In the genomic region with DNA sequence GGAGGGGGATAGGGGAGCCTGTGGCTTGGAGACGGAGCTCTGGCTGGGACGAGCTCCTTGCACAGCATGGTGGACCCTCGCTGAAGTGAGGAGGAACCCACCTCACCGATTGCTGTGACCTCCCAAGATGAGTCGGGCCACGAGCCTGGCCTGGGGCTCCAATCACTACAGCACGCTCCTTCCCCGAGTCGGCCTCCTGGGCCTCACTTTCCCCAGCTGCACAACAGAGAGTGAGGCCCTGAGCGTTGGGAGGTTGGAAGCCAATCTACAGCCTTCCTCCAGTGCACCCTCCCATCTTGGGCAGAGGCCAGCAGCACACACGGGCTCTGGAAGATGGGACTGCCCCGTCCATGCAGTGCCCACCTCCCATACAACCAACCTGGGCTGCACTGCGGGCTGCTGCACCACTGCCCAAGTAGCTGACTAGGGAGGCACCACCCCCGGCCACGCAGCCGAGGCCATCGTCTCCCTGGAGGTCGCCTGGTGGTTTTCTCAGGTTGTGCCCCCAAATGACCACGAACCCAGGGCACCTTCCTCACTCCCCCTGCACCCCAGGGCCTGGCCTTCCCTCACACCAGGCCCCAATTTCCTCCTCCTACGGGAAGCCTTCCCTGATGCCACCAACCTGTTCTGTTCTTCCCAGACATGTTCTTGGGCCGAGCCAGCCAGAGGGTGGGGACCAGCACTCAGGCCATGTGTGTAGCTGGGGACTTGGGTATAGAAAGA, we compare ENCODE assay signal across 26 cellular contexts.
DNase-seq lines count a peak whose midpoint lies in the region; ATAC-seq and TF ChIP-seq lines count a peak whose summit lies in the region.
"Had no signal": no experiment of that assay in that cellular context is flagged by ENCODE, and none has a peak within 500 bp of the region (broad histone marks: within the 10 kb centered on the region; RNA-seq: fewer than 3 reads in every experiment).

No MANE protein-coding gene starts in this region.

- no peak for TF ChIP-seq EP300 in sigmoid colon (IDR thresholded peaks at IDR 0.05)

- H3K9me3 Mint-ChIP-seq in activated T-cell treated with anti-CD3 and anti-CD28 coated beads, Interleukin-2, amount 50 U/mL, for 24 hours: no peaks in the 10 kb centered on the region
- no peaks in the 10 kb centered on the region for H3K9me3 Mint-ChIP-seq in activated T-cell treated with anti-CD3 and anti-CD28 coated beads, Interleukin-2, amount 50 U/mL, for 4 hours
- H3K9me3 Mint-ChIP-seq: activated naive CD8-positive, alpha-beta T cell treated with anti-CD3 and anti-CD28 coated beads, Interleukin-2, amount 50 U/mL, for 24 hours; central memory CD8-positive, alpha-beta T cell; natural killer cell had no signal

- no peaks in the 10 kb centered on the region for H3K4me1 Mint-ChIP-seq in activated T-cell treated with anti-CD3 and anti-CD28 coated beads, Interleukin-2, amount 50 U/mL, for 24 hours (ENCODE audit: low read depth)
- H3K4me1 Mint-ChIP-seq in activated T-cell treated with anti-CD3 and anti-CD28 coated beads, Interleukin-2, amount 50 U/mL, for 4 hours (ENCODE audit: low read depth): no peaks in the 10 kb centered on the region
- H3K4me1 Mint-ChIP-seq: activated naive CD8-positive, alpha-beta T cell treated with anti-CD3 and anti-CD28 coated beads, Interleukin-2, amount 50 U/mL, for 24 hours had no signal

- BruUV-seq in OCI-LY7 (replicated peaks; lab: Mats Ljungman, UMichigan): no TSS peak

- H4K20me1 ChIP-seq in OCI-LY7 (ENCODE audit: insufficient read depth, low read length): no peaks in the 10 kb centered on the region

- TF ChIP-seq POLR2A in sigmoid colon (IDR thresholded peaks at IDR 0.05): no peak

- no peaks in the 10 kb centered on the region for H3K79me2 ChIP-seq in OCI-LY7 (ENCODE audit: insufficient read depth, low read depth, low read length)

- intact Hi-C loops in sigmoid colon (cut with DNase I) (loop anchor here (10.0 kb wide), 1 partner anchor 102 kb away; no protein-coding TSS in a partner anchor), OCI-LY7 (cut with micrococcal nuclease; ENCODE audit: unreplicated experiment) (no loop called here)

- no peak overlapping the region for H3K4me3 ChIP-seq in sigmoid colon
- H3K4me3 ChIP-seq in OCI-LY7 (ENCODE audit: low read depth, low read length, poor library complexity, severe bottlenecking): no peak overlapping the region
- H3K4me3 ChIP-seq: gastroesophageal sphincter, ovary, upper lobe of left lung had no signal

- no peak overlapping the region for H3K27ac ChIP-seq in sigmoid colon
- no peak overlapping the region for H3K27ac ChIP-seq in OCI-LY7 (ENCODE audit: low read depth, low read length, poor library complexity, severe bottlenecking)
- H3K27ac ChIP-seq: gastroesophageal sphincter, HL-60, ovary, upper lobe of left lung, VCaP had no signal

- TF ChIP-seq CTCF in GM13976 (IDR thresholded peaks at IDR 0.05; ENCODE audit: borderline replicate concordance, control extremely low read depth, extremely low read depth, insufficient read depth, missing control alignments) (no peak), sigmoid colon (IDR thresholded peaks at IDR 0.05) (no peak), OCI-LY7 (conservative IDR thresholded peaks at IDR 0.05; ENCODE audit: low read length) (no peak)

- H3K4me2 ChIP-seq in OCI-LY7 (ENCODE audit: low read length): no peak overlapping the region

- H3K4me1 ChIP-seq in sigmoid colon (peaks cover 0 to 24% (median 18%) of the 10 kb centered on the region in 4 donors), OCI-LY7 (ENCODE audit: insufficient read depth, low read length, poor library complexity, severe bottlenecking) (no peaks in the 10 kb centered on the region)
- H3K4me1 ChIP-seq: Caco-2 had no signal

- H3K27ac Mint-ChIP-seq in activated T-cell treated with anti-CD3 and anti-CD28 coated beads, Interleukin-2, amount 50 U/mL, for 24 hours: no peak overlapping the region
- H3K27ac Mint-ChIP-seq: activated naive CD8-positive, alpha-beta T cell treated with anti-CD3 and anti-CD28 coated beads, Interleukin-2, amount 50 U/mL, for 24 hours; natural killer cell had no signal

- H3K36me3 ChIP-seq in sigmoid colon (no peaks in the 10 kb centered on the region), OCI-LY7 (ENCODE audit: insufficient read depth, low read length) (no peaks in the 10 kb centered on the region)
- H3K36me3 ChIP-seq: gastroesophageal sphincter, ovary, upper lobe of left lung had no signal

- no peak overlapping the region for H2AFZ ChIP-seq in OCI-LY7 (ENCODE audit: low read length)

- ATAC-seq in activated T-cell treated with anti-CD3 and anti-CD28 coated beads, Interleukin-2, amount 50 U/mL, for 4 hours: no peak
- ATAC-seq: activated naive CD8-positive, alpha-beta T cell treated with anti-CD3 and anti-CD28 coated beads, Interleukin-2, amount 50 U/mL, for 24 hours; gastroesophageal sphincter; natural killer cell had no signal

- CTCF ChIA-PET in OCI-LY7 (lab: Charles Lee; ENCODE audit: unreplicated experiment): no interaction called here

- H3K27me3 Mint-ChIP-seq in activated T-cell treated with anti-CD3 and anti-CD28 coated beads, Interleukin-2, amount 50 U/mL, for 24 hours: no peaks in the 10 kb centered on the region
- no peaks in the 10 kb centered on the region for H3K27me3 Mint-ChIP-seq in activated T-cell treated with anti-CD3 and anti-CD28 coated beads, Interleukin-2, amount 50 U/mL, for 4 hours (ENCODE audit: low read depth)
- H3K27me3 Mint-ChIP-seq: activated naive CD8-positive, alpha-beta T cell treated with anti-CD3 and anti-CD28 coated beads, Interleukin-2, amount 50 U/mL, for 24 hours had no signal

- no peaks in the 10 kb centered on the region for H3K9me2 ChIP-seq in OCI-LY7 (ENCODE audit: insufficient read depth, low read length)

- no peak overlapping the region for H3K4me3 Mint-ChIP-seq in activated T-cell treated with anti-CD3 and anti-CD28 coated beads, Interleukin-2, amount 50 U/mL, for 24 hours
- H3K4me3 Mint-ChIP-seq in activated T-cell treated with anti-CD3 and anti-CD28 coated beads, Interleukin-2, amount 50 U/mL, for 4 hours: no peak overlapping the region
- H3K4me3 Mint-ChIP-seq: activated naive CD8-positive, alpha-beta T cell treated with anti-CD3 and anti-CD28 coated beads, Interleukin-2, amount 50 U/mL, for 24 hours; central memory CD8-positive, alpha-beta T cell; natural killer cell had no signal

- DNase-seq in activated T-cell treated with anti-CD3 and anti-CD28 coated beads, Interleukin-2, amount 50 U/mL, for 24 hours: peak; percentile 15
- DNase-seq in activated T-cell treated with anti-CD3 and anti-CD28 coated beads, Interleukin-2, amount 50 U/mL, for 4 hours: no peak
- DNase-seq in GM13976 (ENCODE audit: low spot score): peak; percentile 17
- DNase-seq in islet precursor cell: peak; percentile 44
- peak; percentile 53 for DNase-seq in sigmoid colon
- DNase-seq in CD1c-positive myeloid dendritic cell (ENCODE audit: extremely low spot score): no peak
- no peak for DNase-seq in OCI-M1 (lab: John Stamatoyannopoulos, UW)
- DNase-seq in OCI-LY7 (ENCODE audit: low spot score): no peak
- DNase-seq: ACHN; activated gamma-delta T cell; activated naive CD8-positive, alpha-beta T cell treated with anti-CD3 and anti-CD28 coated beads, Interleukin-2, amount 50 U/mL, for 24 hours; Caco-2; GF-D8; natural killer cell; NCI-H1436; NCI-H2081 treated with DMSO at 0.1 percent for 48 hours; NCI-H345; NCI-H774; retina; T-helper 9 cell had no signal

- H3K9me3 ChIP-seq in sigmoid colon (no peaks in the 10 kb centered on the region), OCI-LY7 (ENCODE audit: low read length) (no peaks in the 10 kb centered on the region)
- H3K9me3 ChIP-seq: Caco-2, gastroesophageal sphincter, ovary, upper lobe of left lung had no signal

- in situ Hi-C loops in GM13976 (cut with MboI; ENCODE audit: low sequenced_read_pairs, unreplicated experiment): no loop called here

- H3K36me3 Mint-ChIP-seq in activated T-cell treated with anti-CD3 and anti-CD28 coated beads, Interleukin-2, amount 50 U/mL, for 24 hours (ENCODE audit: low read depth): no peaks in the 10 kb centered on the region
- no peaks in the 10 kb centered on the region for H3K36me3 Mint-ChIP-seq in activated T-cell treated with anti-CD3 and anti-CD28 coated beads, Interleukin-2, amount 50 U/mL, for 4 hours (ENCODE audit: insufficient read depth)
- H3K36me3 Mint-ChIP-seq: natural killer cell had no signal

- POLR2A ChIA-PET in OCI-LY7 (lab: Charles Lee): no interaction called here

- WGBS in sigmoid colon, 2 donors: 75 to 85% methylated on average over 21 of the region's 21 CpGs

- peaks cover 0 to 22% (median 0%) of the 10 kb centered on the region in 3 donors for H3K27me3 ChIP-seq in sigmoid colon
- H3K27me3 ChIP-seq: ovary, upper lobe of left lung had no signal

Comparison
In these comparisons a context has a peak if more than half of its experiments do, and no peak if none do; other contexts are left out.
1. DNase-seq: peak in activated T-cell treated with anti-CD3 and anti-CD28 coated beads, Interleukin-2, amount 50 U/mL, for 24 hours (single experiment), GM13976 (single experiment), islet precursor cell (single experiment) and sigmoid colon (single experiment); none in activated T-cell treated with anti-CD3 and anti-CD28 coated beads, Interleukin-2, amount 50 U/mL, for 4 hours (single experiment), CD1c-positive myeloid dendritic cell (single experiment), OCI-M1 (single experiment) and OCI-LY7 (single experiment).